Comparison of ENCODE assay signal across 24 cellular contexts in the genomic region with DNA sequence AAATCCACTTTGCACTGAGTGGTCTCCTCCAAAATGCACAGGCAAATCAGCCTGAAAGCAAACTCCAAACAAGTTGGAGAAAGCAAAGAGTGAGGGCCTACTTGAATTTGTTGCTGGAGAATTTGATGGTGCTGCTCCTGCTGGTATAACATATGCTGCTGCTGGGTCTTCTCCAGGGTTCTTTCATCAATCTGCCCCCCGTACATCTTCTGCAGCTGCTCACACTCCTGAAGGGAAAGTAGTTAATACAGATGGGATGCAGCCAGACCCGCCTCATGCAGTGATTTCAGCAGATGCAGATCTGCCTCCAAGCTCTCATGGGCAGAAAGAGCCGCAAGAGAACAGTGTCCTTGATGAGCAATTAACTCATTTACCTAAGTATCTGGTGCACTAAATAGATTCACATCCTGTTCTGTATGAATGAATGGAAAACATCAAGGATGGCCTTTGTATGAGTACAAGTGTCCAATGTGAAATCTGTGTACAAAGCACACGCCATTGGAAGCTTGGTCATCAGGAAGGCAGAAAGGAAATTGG. TPM values are rescaled to one million over a fixed set of nuclear protein-coding genes. Genes with fewer than 3 reads are reported as not detected.
"Had no signal": no experiment of that assay in that cellular context is flagged by ENCODE, and none has a peak within 500 bp of the region (broad histone marks: within the 10 kb centered on the region; RNA-seq: fewer than 3 reads in every experiment).

No MANE protein-coding gene starts in this region.

- H3K27ac Mint-ChIP-seq: activated naive CD8-positive, alpha-beta T cell treated with anti-CD3 and anti-CD28 coated beads, Interleukin-2, amount 10 ng/mL, durations not matched to agents 7 days and 5 days; activated T-helper 2 cell treated with anti-CD3 and anti-CD28 coated beads, Interferon-gamma antibody, Interleukin-2, Interleukin-4, amounts not matched to agents 10 μg/mL and 5 μg/mL and 100 μg/mL, durations not matched to agents 14 hours and 24 hours and 36 hours; natural killer cell; T-helper 1 cell treated with Interleukin-12 subunit alpha and Interleukin-12 subunit beta and Interleukin-4 antibody, amounts not matched to agents 30 μg/mL and 1 μg/mL, for 36 hours had no signal

- H3K9me3 ChIP-seq: sigmoid colon, transverse colon, vagina had no signal

- H3K9me3 Mint-ChIP-seq: activated naive CD8-positive, alpha-beta T cell treated with anti-CD3 and anti-CD28 coated beads, Interleukin-2, amount 10 ng/mL, durations not matched to agents 7 days and 5 days; activated T-helper 2 cell treated with anti-CD3 and anti-CD28 coated beads, Interferon-gamma antibody, Interleukin-2, Interleukin-4, amounts not matched to agents 10 μg/mL and 5 μg/mL and 100 μg/mL, durations not matched to agents 14 hours and 24 hours and 36 hours; natural killer cell; T-helper 1 cell treated with Interleukin-12 subunit alpha and Interleukin-12 subunit beta and Interleukin-4 antibody, amounts not matched to agents 30 μg/mL and 1 μg/mL, for 36 hours had no signal

- DNase-seq: activated CD4-positive, alpha-beta T cell treated with anti-CD3 and anti-CD28 coated beads, Interleukin-2, amount 50 U/mL, for 4 hours; activated CD4-positive, CD25-positive, alpha-beta regulatory T cell treated with anti-CD3 and anti-CD28 coated beads, Interleukin-2, amount 50 U/mL, for 72 hours; activated naive CD4-positive, alpha-beta T cell treated with Interleukin-2 at 50 U/mL for 16 hours; activated naive CD8-positive, alpha-beta T cell treated with anti-CD3 and anti-CD28 coated beads, Interleukin-2, amount 10 ng/mL, durations not matched to agents 7 days and 5 days; amygdala; foreskin melanocyte; glutamatergic neuron; hippocampal formation; islet precursor cell; natural killer cell; sigmoid colon; stimulated activated CD8-positive, alpha-beta memory T cell treated with anti-CD3 and anti-CD28 coated beads, Interleukin-4, amount 100 ng/mL, for 48 hours; stimulated activated naive CD8-positive, alpha-beta T cell treated with anti-CD3 and anti-CD28 coated beads, Interleukin-15, Interleukin-2, amounts not matched to agents 100 U/mL and 50 U/mL, for 24 hours; substantia nigra; transverse colon had no signal

- H3K4me3 Mint-ChIP-seq: activated naive CD8-positive, alpha-beta T cell treated with anti-CD3 and anti-CD28 coated beads, Interleukin-2, amount 10 ng/mL, durations not matched to agents 7 days and 5 days; natural killer cell; T-helper 1 cell treated with Interleukin-12 subunit alpha and Interleukin-12 subunit beta and Interleukin-4 antibody, amounts not matched to agents 30 μg/mL and 1 μg/mL, for 36 hours had no signal

- ATAC-seq: natural killer cell; stimulated activated naive CD8-positive, alpha-beta T cell treated with anti-CD3 and anti-CD28 coated beads, Interleukin-15, Interleukin-2, amounts not matched to agents 100 U/mL and 50 U/mL, for 24 hours had no signal

- H3K4me3 ChIP-seq: cardiac muscle cell, lung, sigmoid colon, transverse colon, vagina had no signal

- H3K27ac ChIP-seq: cardiac muscle cell, sigmoid colon, transverse colon, vagina, VCaP had no signal

- H3K27me3 Mint-ChIP-seq: activated naive CD8-positive, alpha-beta T cell treated with anti-CD3 and anti-CD28 coated beads, Interleukin-2, amount 10 ng/mL, durations not matched to agents 7 days and 5 days had no signal

- H3K4me1 ChIP-seq: sigmoid colon, transverse colon, vagina had no signal

- H3K27me3 ChIP-seq: cardiac muscle cell, sigmoid colon, transverse colon, vagina had no signal

RNA-seq across cellular contexts. Expression of a gene that starts 24.7 kb away (rescaled TPM):
- total RNA-seq: activated T-helper 2 cell treated with anti-CD3 and anti-CD28 coated beads, Interferon-gamma antibody, Interleukin-2, Interleukin-4, amounts not matched to agents 10 μg/mL and 5 μg/mL and 100 μg/mL, durations not matched to agents 14 hours and 24 hours and 36 hours; dermis microvascular lymphatic vessel endothelial cell; epithelial cell of proximal tubule had no signal

RNA-seq across cellular contexts. Expression of a gene that starts 32.5 kb away (rescaled TPM):
- total RNA-seq: activated naive CD8-positive, alpha-beta T cell treated with anti-CD3 and anti-CD28 coated beads, Interleukin-2, amount 10 ng/mL, durations not matched to agents 7 days and 5 days; activated T-helper 2 cell treated with anti-CD3 and anti-CD28 coated beads, Interferon-gamma antibody, Interleukin-2, Interleukin-4, amounts not matched to agents 10 μg/mL and 5 μg/mL and 100 μg/mL, durations not matched to agents 14 hours and 24 hours and 36 hours; dermis microvascular lymphatic vessel endothelial cell; epithelial cell of proximal tubule; natural killer cell; renal cortical epithelial cell; sigmoid colon; vagina had no signal

RNA-seq across cellular contexts. Expression of a gene that starts 39.1 kb away (rescaled TPM):
- total RNA-seq: activated naive CD8-positive, alpha-beta T cell treated with anti-CD3 and anti-CD28 coated beads, Interleukin-2, amount 10 ng/mL, durations not matched to agents 7 days and 5 days; activated T-helper 2 cell treated with anti-CD3 and anti-CD28 coated beads, Interferon-gamma antibody, Interleukin-2, Interleukin-4, amounts not matched to agents 10 μg/mL and 5 μg/mL and 100 μg/mL, durations not matched to agents 14 hours and 24 hours and 36 hours; dermis microvascular lymphatic vessel endothelial cell; epithelial cell of proximal tubule; lung; natural killer cell; renal cortical epithelial cell; sigmoid colon; transverse colon; vagina had no signal
